Comparison of ENCODE assay signal across 18 cellular contexts in the genomic region with DNA sequence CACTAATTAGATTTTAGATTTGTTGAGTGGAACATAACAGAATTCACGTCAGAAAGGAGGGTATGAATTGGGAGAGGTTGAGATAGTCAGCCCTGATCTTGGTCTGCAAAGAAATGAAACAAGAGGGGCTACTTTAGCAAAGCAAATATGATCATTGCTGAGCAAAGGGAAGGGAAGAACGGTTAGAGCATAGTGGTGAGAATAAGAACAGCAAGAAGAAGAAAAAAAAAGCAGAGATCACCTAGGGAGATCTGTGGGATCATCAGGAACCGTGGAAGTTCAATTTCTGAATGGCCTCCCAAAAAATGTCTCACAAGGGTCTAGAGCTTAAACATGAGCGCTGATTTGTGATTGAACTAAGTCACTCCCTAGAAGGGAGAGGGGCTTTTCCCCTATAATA.
DNase-seq lines count a peak whose midpoint lies in the region; ATAC-seq, FAIRE-seq and TF ChIP-seq lines count a peak whose summit lies in the region.
"Had no signal": no experiment of that assay in that cellular context is flagged by ENCODE, and none has a peak within 500 bp of the region (broad histone marks: within the 10 kb centered on the region; RNA-seq: fewer than 3 reads in every experiment).

No MANE protein-coding gene starts in this region.

- no peak for TF ChIP-seq POLR2A in H54 (IDR thresholded peaks at IDR 0.05; ENCODE audit: low read depth, low read length)

- peaks cover 91% of the 10 kb centered on the region for H3K4me1 ChIP-seq in ACC112 (ENCODE audit: control insufficient read depth, insufficient read depth, low read length, unreplicated experiment)
- H3K4me1 ChIP-seq in GM23338 (ENCODE audit: insufficient read depth) = 0 out of 2 replicates have a peak, but pooled peaks cover 4% of the 10 kb centered on the region

- no peaks in the 10 kb centered on the region for H3F3A ChIP-seq in GM23338 (replicated peaks; ENCODE audit: low read depth)

- H3K27me3 ChIP-seq in ACC112 (ENCODE audit: insufficient read depth, low read length) = no peaks in the 10 kb centered on the region
- no peaks in the 10 kb centered on the region for H3K27me3 ChIP-seq in GM23338 (ENCODE audit: insufficient read depth)
- H3K27me3 ChIP-seq: BLaER1 had no signal

- no peak for DNase-seq in GM23338 (ENCODE audit: low spot score)
- no peak for DNase-seq in chondrocyte (ENCODE audit: low spot score)
- DNase-seq in NCI-H345 treated with DMSO at 0.1 percent for 48 hours (lab: John Stamatoyannopoulos, UW; ENCODE audit: unreplicated experiment) = no peak
- no peak for DNase-seq in H54 (ENCODE audit: insufficient read length, low spot score)
- no peak for DNase-seq in DMS 273 (lab: John Stamatoyannopoulos, UW; ENCODE audit: unreplicated experiment)
- DNase-seq: AML-193; Calu3; CD8-positive, alpha-beta T cell; DMS 273 treated with DMSO at 0.1 percent for 48 hours; DMS53; DND-41; EL; HFFc6; KG1 had no signal

- H3K4me2 ChIP-seq in GM23338 = no peak overlapping the region
- H3K4me2 ChIP-seq: BLaER1 had no signal

- H3K36me3 ChIP-seq in ACC112 (ENCODE audit: insufficient read depth, low read length) = 0 out of 2 replicates have a peak, but pooled peaks cover under 1% of the 10 kb centered on the region
- no peaks in the 10 kb centered on the region for H3K36me3 ChIP-seq in GM23338 (ENCODE audit: insufficient read depth)
- H3K36me3 ChIP-seq: BLaER1 had no signal

- H3K79me2 ChIP-seq in ACC112 (ENCODE audit: control insufficient read depth, insufficient read depth, low read length, unreplicated experiment) (no peaks in the 10 kb centered on the region), GM23338 (replicated peaks; ENCODE audit: insufficient read depth) (no peaks in the 10 kb centered on the region)

- ATAC-seq in GM23338 = no peak
- ATAC-seq: CD8-positive, alpha-beta T cell; GM12878; HCT116 had no signal

- no peaks in the 10 kb centered on the region for H3K36me3 Mint-ChIP-seq in GM23338 (ENCODE audit: low read depth)
- peaks cover 11% of the 10 kb centered on the region for H3K36me3 Mint-ChIP-seq in chondrocyte (ENCODE audit: low read depth)
- H3K36me3 Mint-ChIP-seq: CD8-positive, alpha-beta T cell had no signal

- no peak overlapping the region for H2AFZ ChIP-seq in ACC112 (ENCODE audit: low read length, unreplicated experiment)
- H2AFZ ChIP-seq in GM23338 = 0 out of 2 replicates have a peak overlapping the region, but pooled peaks have one; percentile 3

- no peaks in the 10 kb centered on the region for H4K20me1 ChIP-seq in GM23338 (replicated peaks; ENCODE audit: insufficient read depth)
- H4K20me1 ChIP-seq: BLaER1 had no signal

- FAIRE-seq in H54 (lab: Jason Lieb, UNC) = no peak
- FAIRE-seq: GM12878 had no signal

- H3K4me3 ChIP-seq in ACC112 (ENCODE audit: low read depth, low read length) = no peak overlapping the region
- H3K4me3 ChIP-seq in GM23338 = no peak overlapping the region
- H3K4me3 ChIP-seq: BLaER1, GM12878 had no signal

- no peaks in the 10 kb centered on the region for H3K27me3 Mint-ChIP-seq in GM23338 (ENCODE audit: insufficient read depth, low read depth, poor library complexity)
- no peaks in the 10 kb centered on the region for H3K27me3 Mint-ChIP-seq in chondrocyte (ENCODE audit: low read depth)

- peak overlapping the region; percentile 20; the same call in 1 of the 2 replicates for H3K27ac ChIP-seq in ACC112 (ENCODE audit: low read depth, low read length)
- no peak overlapping the region for H3K27ac ChIP-seq in GM23338 (ENCODE audit: low read depth)
- H3K27ac ChIP-seq: BLaER1 had no signal

- H3K9me2 ChIP-seq in GM23338 (ENCODE audit: insufficient read depth) = peaks cover 7% of the 10 kb centered on the region; the same call in 1 of the 2 replicates

- H3K4me1 Mint-ChIP-seq in GM23338 (no peaks in the 10 kb centered on the region; the same call in 1 of the 3 replicates), chondrocyte (ENCODE audit: low read depth) (peaks cover 79% of the 10 kb centered on the region)

- TF ChIP-seq CTCF in GM23338 (conservative IDR thresholded peaks at IDR 0.05; ENCODE audit: low read depth in 2 of 2) (peak in 1 of 2 experiments; percentile 24; a peak in 1 of 4 replicates), chondrocyte (IDR thresholded peaks at IDR 0.05) (peak; percentile 6)

- no peak overlapping the region for H3K27ac Mint-ChIP-seq in GM23338
- no peak overlapping the region for H3K27ac Mint-ChIP-seq in chondrocyte (ENCODE audit: unreplicated experiment)
- H3K27ac Mint-ChIP-seq: CD8-positive, alpha-beta T cell; HFFc6 had no signal

- no peak overlapping the region for H3K4me3 Mint-ChIP-seq in GM23338
- H3K4me3 Mint-ChIP-seq in chondrocyte (ENCODE audit: unreplicated experiment) = no peak overlapping the region
- H3K4me3 Mint-ChIP-seq: CD8-positive, alpha-beta T cell; HFFc6 had no signal

- H3K9me3 Mint-ChIP-seq in GM23338 = no peaks in the 10 kb centered on the region
- H3K9me3 Mint-ChIP-seq in chondrocyte (ENCODE audit: low read depth) = no peaks in the 10 kb centered on the region
- H3K9me3 Mint-ChIP-seq: CD8-positive, alpha-beta T cell; HFFc6 had no signal

TF ChIP-seq in GM23338, 12 proteins besides CTCF, POLR2A, EP300 and RAD21 (continues in another document):
- TF ChIP-seq EZH2 (IDR thresholded peaks at IDR 0.05; ENCODE audit: low read depth, unreplicated experiment) = no peak
- no peak for TF ChIP-seq POLR2AphosphoS5 (IDR thresholded peaks at IDR 0.05; ENCODE audit: low read depth)
- TF ChIP-seq STAT1 (IDR thresholded peaks at IDR 0.05; ENCODE audit: unreplicated experiment) = no peak
- no peak for TF ChIP-seq REST (IDR thresholded peaks at IDR 0.05; ENCODE audit: unreplicated experiment)
- no peak for TF ChIP-seq JUNB (IDR thresholded peaks at IDR 0.05; ENCODE audit: unreplicated experiment)
- TF ChIP-seq, protein P1, sequence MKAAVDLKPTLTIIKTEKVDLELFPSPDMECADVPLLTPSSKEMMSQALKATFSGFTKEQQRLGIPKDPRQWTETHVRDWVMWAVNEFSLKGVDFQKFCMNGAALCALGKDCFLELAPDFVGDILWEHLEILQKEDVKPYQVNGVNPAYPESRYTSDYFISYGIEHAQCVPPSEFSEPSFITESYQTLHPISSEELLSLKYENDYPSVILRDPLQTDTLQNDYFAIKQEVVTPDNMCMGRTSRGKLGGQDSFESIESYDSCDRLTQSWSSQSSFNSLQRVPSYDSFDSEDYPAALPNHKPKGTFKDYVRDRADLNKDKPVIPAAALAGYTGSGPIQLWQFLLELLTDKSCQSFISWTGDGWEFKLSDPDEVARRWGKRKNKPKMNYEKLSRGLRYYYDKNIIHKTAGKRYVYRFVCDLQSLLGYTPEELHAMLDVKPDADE (IDR thresholded peaks at IDR 0.05) = no peak
- TF ChIP-seq NANOG (IDR thresholded peaks at IDR 0.05; ENCODE audit: borderline replicate concordance) = no peak
- no peak for TF ChIP-seq EZH2phosphoT487 (IDR thresholded peaks at IDR 0.05; ENCODE audit: unreplicated experiment)
- no peak for TF ChIP-seq ZNF331 (CRISPR knock-in tag; IDR thresholded peaks at IDR 0.05; ENCODE audit: low read depth)
